18 cellular contexts compared by ENCODE assay signal in the genomic region with DNA sequence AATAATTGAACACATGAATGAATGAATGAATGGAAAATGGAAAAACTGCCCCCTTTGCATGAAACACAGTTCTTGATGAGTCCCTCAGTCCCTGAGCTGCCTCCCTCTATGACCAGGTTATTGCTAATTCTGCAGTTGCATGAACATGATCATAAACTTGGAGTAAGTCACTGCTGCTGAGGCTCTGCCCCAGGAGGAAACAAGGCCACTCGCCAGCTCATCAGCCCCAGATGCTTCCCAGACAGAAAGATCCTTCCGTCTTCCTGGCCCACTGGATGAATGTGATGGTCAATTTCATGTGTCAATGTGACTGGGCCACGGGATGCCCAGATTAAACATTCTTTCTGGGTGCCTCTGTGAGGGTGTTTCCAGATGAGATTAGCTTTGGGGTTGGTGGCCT. TPM values are rescaled to one million over a fixed set of nuclear protein-coding genes. Genes with fewer than 3 reads are reported as not detected.
"Had no signal": no experiment of that assay in that cellular context is flagged by ENCODE, and none has a peak within 500 bp of the region (broad histone marks: within the 10 kb centered on the region; RNA-seq: fewer than 3 reads in every experiment).

No MANE protein-coding gene starts in this region.

- ATAC-seq: activated CD4-positive, alpha-beta T cell treated with anti-CD3 and anti-CD28 coated beads for 36 hours; activated CD8-positive, alpha-beta T cell treated with anti-CD3 and anti-CD28 coated beads for 36 hours; psoas muscle; right lobe of liver had no signal

- H3K4me1 ChIP-seq: psoas muscle, right lobe of liver, transverse colon had no signal

- H3K27me3 ChIP-seq: right lobe of liver, transverse colon had no signal

- H3K27ac ChIP-seq: epithelial cell of prostate, psoas muscle, right lobe of liver, transverse colon, WERI-Rb-1 had no signal

- H3K9me3 ChIP-seq: psoas muscle, right lobe of liver, transverse colon had no signal

- DNase-seq: activated CD4-positive, alpha-beta T cell treated with anti-CD3 and anti-CD28 coated beads for 36 hours; activated CD8-positive, alpha-beta memory T cell treated with anti-CD3 and anti-CD28 coated beads, Interleukin-2, amount 50 U/mL, for 4 hours; activated CD8-positive, alpha-beta T cell treated with anti-CD3 and anti-CD28 coated beads for 36 hours; activated naive CD4-positive, alpha-beta T cell treated with Interleukin-2 at 50 U/mL for 16 hours; cortex of kidney; effector memory CD4-positive, alpha-beta T cell; hypothalamus; mammary epithelial cell; psoas muscle; right lobe of liver; stimulated activated CD4-positive, alpha-beta T cell treated with anti-CD3 and anti-CD28 coated beads, Interleukin-2, amount 100 ng/mL, for 24 hours; stimulated activated naive CD4-positive, alpha-beta T cell; substantia nigra; T-helper 1 cell; transverse colon; WERI-Rb-1 had no signal

- H3K36me3 ChIP-seq: right lobe of liver, transverse colon, WERI-Rb-1 had no signal

- H3K4me3 ChIP-seq: psoas muscle, right lobe of liver, transverse colon had no signal

RNA-seq across cellular contexts. Expression of a gene that starts 16.4 kb away (rescaled TPM):
- total RNA-seq: activated CD4-positive, alpha-beta T cell treated with anti-CD3 and anti-CD28 coated beads for 36 hours; activated CD8-positive, alpha-beta T cell treated with anti-CD3 and anti-CD28 coated beads for 36 hours; mammary epithelial cell; osteoblast; psoas muscle; right lobe of liver; transverse colon had no signal
- polyA plus RNA-seq: mammary epithelial cell had no signal
